ENCODE assay signal across 27 cellular contexts in genomic region chr3:61790411-61790810, GRCh38.
"Had no signal": no experiment of that assay in that cellular context is flagged by ENCODE, and none has a peak within 500 bp of the region (broad histone marks: within the 10 kb centered on the region; RNA-seq: fewer than 3 reads in every experiment).

No MANE protein-coding gene starts in this region.

- H3K36me3 ChIP-seq: brain microvascular endothelial cell, heart right ventricle, neural progenitor cell, sigmoid colon, thoracic aorta, upper lobe of right lung had no signal

- H2AFZ ChIP-seq: neural progenitor cell, parathyroid adenoma had no signal

- ATAC-seq: activated CD4-positive, CD25-positive, alpha-beta regulatory T cell treated with anti-CD3 and anti-CD28 coated beads, Interleukin-2, amount 50 U/mL, for 24 hours; foreskin keratinocyte; left cardiac atrium; naive thymus-derived CD4-positive, alpha-beta T cell; stimulated activated effector memory CD8-positive, alpha-beta T cell treated with anti-CD3 and anti-CD28 coated beads, Interleukin-12 subunit alpha, Interleukin-12 subunit beta, amount 100 ng/mL, for 72 hours; upper lobe of right lung had no signal

- DNase-seq: activated CD4-positive, alpha-beta memory T cell treated with anti-CD3 and anti-CD28 coated beads for 36 hours; activated CD4-positive, alpha-beta T cell treated with anti-CD3 and anti-CD28 coated beads, Interleukin-2, amount 10 ng/mL, durations not matched to agents 24 days and 14 days; activated CD8-positive, alpha-beta memory T cell treated with anti-CD3 and anti-CD28 coated beads, Interleukin-2, amount 50 U/mL, for 48 hours; activated gamma-delta T cell; activated naive CD4-positive, alpha-beta T cell treated with anti-CD3 and anti-CD28 coated beads, Interleukin-2, amount 10 ng/mL, durations not matched to agents 7 days and 5 days; activated naive CD8-positive, alpha-beta T cell treated with anti-CD3 and anti-CD28 coated beads, Interleukin-2, amount 10 ng/mL, durations not matched to agents 7 days and 5 days; activated T-cell treated with anti-CD3 and anti-CD28 coated beads, Interleukin-2, amount 50 U/mL, for 24 hours; brain microvascular endothelial cell; foreskin keratinocyte; heart right ventricle; islet precursor cell; left cardiac atrium; mammary epithelial cell; naive thymus-derived CD4-positive, alpha-beta T cell; occipital lobe; psoas muscle; sigmoid colon; small intestine; stimulated activated CD4-positive, alpha-beta T cell treated with anti-CD3 and anti-CD28 coated beads, Interleukin-4, amount 100 ng/mL, for 24 hours; T-helper 9 cell; upper lobe of right lung had no signal

- H3K9ac ChIP-seq: neural progenitor cell, parathyroid adenoma had no signal

- H3K27me3 ChIP-seq: brain microvascular endothelial cell, foreskin keratinocyte, heart right ventricle, neural progenitor cell, sigmoid colon, upper lobe of right lung had no signal

- H3K9me3 ChIP-seq: sigmoid colon, thoracic aorta, upper lobe of right lung had no signal

- H3K4me1 ChIP-seq: foreskin keratinocyte, parathyroid adenoma had no signal

- H3K4me2 ChIP-seq: neural progenitor cell had no signal

- H3K27ac ChIP-seq: brain microvascular endothelial cell, foreskin keratinocyte, heart right ventricle, neural progenitor cell, parathyroid adenoma, psoas muscle, sigmoid colon, thoracic aorta, upper lobe of right lung, VCaP had no signal

- H3K4me3 ChIP-seq: heart right ventricle, neural progenitor cell, psoas muscle, sigmoid colon, thoracic aorta, upper lobe of right lung had no signal
